8 cellular contexts compared by ENCODE assay signal in genomic region chr6:3456395-3456767, GRCh38. TPM values are rescaled to one million over a fixed set of nuclear protein-coding genes. Genes with fewer than 3 reads are reported as not detected.
A peak's percentile ranks its signal among the peaks of the same experiment; 100 is the strongest.
DNase-seq lines count a peak whose midpoint lies in the region; ATAC-seq, FAIRE-seq and TF ChIP-seq lines count a peak whose summit lies in the region.

No MANE protein-coding gene starts in this region.

- TF ChIP-seq RAD21 in GM12878 (IDR thresholded peaks at IDR 0.05; ENCODE audit: insufficient read depth, low read depth, low read length), result no peak

- WGBS in GM23248 (ENCODE audit: low coverage in 1 of 2, low lambda C conversion rate in 2 of 2, missing lambda C conversion rate in 2 of 2), 2 experiments, result 1 to 7% methylated on average over 3 to 49 of the region's 66 CpGs
- 4% methylated on average over 62 of the region's 66 CpGs for WGBS in GM12878 (ENCODE audit: insufficient coverage, insufficient replicate concordance, low lambda C conversion rate, missing lambda C conversion rate)

- in situ Hi-C loops in GM23248 (cut with MboI), result loop anchor here (25.0 kb wide), 1 partner anchor 256 kb away; no protein-coding TSS in a partner anchor
- in situ Hi-C loops in GM12878 (cut with MboI), result no loop called here

- H3K27me3 ChIP-seq in DOHH2 (ENCODE audit: control insufficient read depth, low read length) (peaks cover 73% of the 10 kb centered on the region), GM23248 (replicated peaks; ENCODE audit: insufficient read depth) (no peaks in the 10 kb centered on the region), GM12878 (replicated peaks in 1 of 2; ENCODE audit: control insufficient read depth in 2 of 2, insufficient read depth in 2 of 2, low read length in 1 of 2) (peaks cover 7 to 11% of the 10 kb centered on the region in 2 experiments; a peak in 3 of 4 replicates), mucosa of rectum (ENCODE audit: control insufficient read depth in 2 of 2, insufficient read depth in 2 of 2, low read length in 2 of 2) (peaks cover 0 to 3% of the 10 kb centered on the region in 2 donors)
- peaks cover 6% of the 10 kb centered on the region for H3K27me3 ChIP-seq in CD8-positive, alpha-beta memory T cell (ENCODE audit: insufficient read depth, low read length, poor library complexity, severe bottlenecking)

- no peak overlapping the region for H3K27ac Mint-ChIP-seq in CD8-positive, alpha-beta memory T cell

- CTCF ChIA-PET in GM12878 (lab: Yijun Ruan, JAX), result interaction anchor here (4.9 kb wide), 1 partner anchor 46 kb away, joined by 55 read pairs; no protein-coding TSS in a partner anchor
- CTCF ChIA-PET in CD8-positive, alpha-beta memory T cell (lab: Charles Lee), result no interaction called here

- H3K79me2 ChIP-seq in DOHH2 (ENCODE audit: control insufficient read depth, low read length) (no peaks in the 10 kb centered on the region), GM23248 (ENCODE audit: insufficient read depth) (peaks cover 43% of the 10 kb centered on the region), GM12878 (ENCODE audit: control insufficient read depth, insufficient read depth, low read length) (no peaks in the 10 kb centered on the region)

- SMC1A ChIA-PET in GM12878 (lab: Charles Lee; ENCODE audit: uncharacterized antibody, unreplicated experiment), result interaction anchor here (4.4 kb wide), 1 partner anchor 43 kb away, joined by 46 read pairs; no protein-coding TSS in a partner anchor

- H3K27ac ChIP-seq in DOHH2 (ENCODE audit: low read depth, low read length) (no peak overlapping the region), GM23248 (no peak overlapping the region), GM12878 (ENCODE audit: control insufficient read depth, insufficient read depth) (no peak overlapping the region), mucosa of rectum (ENCODE audit: low read depth in 2 of 2, low read length in 2 of 2) (peak overlapping the region; percentile 68 to 72)
- H3K27ac ChIP-seq in CD8-positive, alpha-beta memory T cell (ENCODE audit: low read depth, low read length), result no peak overlapping the region

- TF ChIP-seq POLR2A in GM12878 (IDR thresholded peaks at IDR 0.05; ENCODE audit: low read depth, low read length), result no peak

- H3K4me1 Mint-ChIP-seq in CD8-positive, alpha-beta memory T cell, result peaks cover 5 to 10% (median 7%) of the 10 kb centered on the region in 3 donors

- H3F3A ChIP-seq in DOHH2 (ENCODE audit: control insufficient read depth, insufficient read depth) (no peaks in the 10 kb centered on the region), GM23248 (ENCODE audit: insufficient read depth) (peaks cover 15% of the 10 kb centered on the region)

- no peak overlapping the region for H3K4me3 Mint-ChIP-seq in CD8-positive, alpha-beta memory T cell

- H2AFZ ChIP-seq in GM23248 (peak overlapping the region; percentile 92), GM12878 (ENCODE audit: control insufficient read depth, low read depth, low read length) (no peak overlapping the region)

- no peak for TF ChIP-seq EP300 in GM12878 (IDR thresholded peaks at IDR 0.05; ENCODE audit: borderline replicate concordance in 1 of 2, control insufficient read depth in 1 of 2, low read depth in 2 of 2, low read length in 2 of 2)

- BruUV-seq in GM12878 (replicated peaks; lab: Mats Ljungman, UMichigan), result no TSS peak

- 0 out of 3 replicates have a peak, but pooled peaks have one; percentile 2 for ATAC-seq in GM12878

- no peak for TF ChIP-seq CTCF in DOHH2 (IDR thresholded peaks at IDR 0.05; ENCODE audit: low read depth, low read length, poor library complexity, severe bottlenecking)
- TF ChIP-seq CTCF in GM12878 (IDR thresholded peaks at IDR 0.05 in 2 of 3, conservative IDR thresholded peaks at IDR 0.05 in 1 of 3; ENCODE audit: control insufficient read depth in 2 of 3, extremely low read depth in 1 of 3, insufficient read depth in 1 of 3, low read depth in 3 of 3, low read length in 3 of 3), result no peak
- no peak for TF ChIP-seq CTCF in GM20000 (IDR thresholded peaks at IDR 0.05; ENCODE audit: extremely low read depth, missing control alignments)

- H3K36me3 Mint-ChIP-seq in CD8-positive, alpha-beta memory T cell, result no peaks in the 10 kb centered on the region

- peaks cover 9% of the 10 kb centered on the region; the same call in 1 of the 2 replicates for H3K4me1 ChIP-seq in DOHH2 (ENCODE audit: control insufficient read depth, low read length)
- H3K4me1 ChIP-seq in GM23248 (ENCODE audit: insufficient read depth), result peaks cover 28% of the 10 kb centered on the region
- H3K4me1 ChIP-seq in GM12878 (ENCODE audit: control insufficient read depth, insufficient read depth, low read length), result no peaks in the 10 kb centered on the region
- H3K4me1 ChIP-seq in mucosa of rectum (ENCODE audit: control insufficient read depth in 2 of 2, insufficient read depth in 2 of 2, low read length in 2 of 2), result peaks cover 19% of the 10 kb centered on the region in 2 donors
- H3K4me1 ChIP-seq in CD8-positive, alpha-beta memory T cell (ENCODE audit: insufficient read depth, low read length), result peaks cover 27% of the 10 kb centered on the region

- H3K9ac ChIP-seq in GM23248 (peak overlapping the region; percentile 79), GM12878 (ENCODE audit: control insufficient read depth, insufficient read depth, low read length) (no peak overlapping the region), mucosa of rectum (ENCODE audit: low read depth in 1 of 2, low read length in 2 of 2) (peak overlapping the region; percentile 76 to 80)

- peaks cover 7% of the 10 kb centered on the region; the same call in 1 of the 2 replicates for H4K20me1 ChIP-seq in DOHH2 (ENCODE audit: control insufficient read depth, insufficient read depth, low read depth, low read length)
- H4K20me1 ChIP-seq in GM23248 (ENCODE audit: insufficient read depth), result no peaks in the 10 kb centered on the region
- no peaks in the 10 kb centered on the region for H4K20me1 ChIP-seq in GM12878 (ENCODE audit: control insufficient read depth, insufficient read depth)

- peak; percentile 60 for DNase-seq in GM23248
- DNase-seq in GM12878 (ENCODE audit: low read depth, low spot score), result no peak
- DNase-seq in CD8-positive, alpha-beta memory T cell, result no peak
- no peak for DNase-seq in ecto neural progenitor cell (ENCODE audit: low spot score)
- DNase-seq in GM20000 (ENCODE audit: low spot score), result no peak
- DNase-seq in middle frontal gyrus (ENCODE audit: extremely low spot score, low spot score), result no peak

- H3K9me2 ChIP-seq in DOHH2 (replicated peaks; ENCODE audit: control insufficient read depth, low read length), result no peaks in the 10 kb centered on the region
- H3K9me2 ChIP-seq in GM23248 (ENCODE audit: insufficient read depth), result no peaks in the 10 kb centered on the region

- H3K4me3 ChIP-seq in DOHH2 (ENCODE audit: low read length) (peak overlapping the region; percentile 54), GM23248 (peak overlapping the region; percentile 91), GM12878 (peak overlapping the region; percentile 65; the same call in 1 of the 2 replicates), mucosa of rectum (ENCODE audit: low read length in 2 of 2) (peak overlapping the region; percentile 89 to 91)
- H3K4me3 ChIP-seq in CD8-positive, alpha-beta memory T cell (ENCODE audit: low read length), result no peak overlapping the region

- no peaks in the 10 kb centered on the region for H3K36me3 ChIP-seq in DOHH2 (ENCODE audit: control insufficient read depth, low read length)
- no peaks in the 10 kb centered on the region for H3K36me3 ChIP-seq in GM23248 (ENCODE audit: low read depth)
- H3K36me3 ChIP-seq in GM12878 (ENCODE audit: control insufficient read depth in 2 of 2, insufficient read depth in 2 of 2, low read length in 1 of 2), result no peaks in the 10 kb centered on the region
- H3K36me3 ChIP-seq in mucosa of rectum (ENCODE audit: control insufficient read depth in 2 of 2, insufficient read depth in 2 of 2, low read length in 2 of 2), result no peaks in the 10 kb centered on the region
- H3K36me3 ChIP-seq in CD8-positive, alpha-beta memory T cell (ENCODE audit: insufficient read depth, low read length), result no peaks in the 10 kb centered on the region

- RAD21 ChIA-PET in GM12878 (lab: Charles Lee; ENCODE audit: unreplicated experiment), result interaction anchor here (0.7 to 1.2 kb wide), 4 partner anchors 21 to 133 kb away, joined by 3 to 6 read pairs (median 4); no protein-coding TSS in a partner anchor

- peak overlapping the region; percentile 69; the same call in 1 of the 2 replicates for H3K4me2 ChIP-seq in DOHH2 (ENCODE audit: low read length)
- H3K4me2 ChIP-seq in GM23248 (ENCODE audit: unreplicated experiment), result peak overlapping the region; percentile 81
- H3K4me2 ChIP-seq in GM12878 (ENCODE audit: control insufficient read depth, insufficient read depth), result peak overlapping the region; percentile 42; the same call in 1 of the 2 replicates

- intact Hi-C loops in GM12878 (cut with micrococcal nuclease; ENCODE audit: unreplicated experiment), result loop anchor here (2.0 to 5.0 kb wide), 2 partner anchors 46 to 276 kb away; no protein-coding TSS in a partner anchor

- POLR2A ChIA-PET in GM12878 (lab: Charles Lee), result interaction anchor here (0.6 kb wide), 1 partner anchor 274 kb away, joined by 3 read pairs; no protein-coding TSS in a partner anchor
- POLR2A ChIA-PET in CD8-positive, alpha-beta memory T cell (lab: Charles Lee), result no interaction called here

- H3K9me3 ChIP-seq in DOHH2 (ENCODE audit: control insufficient read depth, insufficient read depth, low read length), result no peaks in the 10 kb centered on the region
- H3K9me3 ChIP-seq in GM23248 (ENCODE audit: low read depth), result no peaks in the 10 kb centered on the region
- H3K9me3 ChIP-seq in GM12878 (replicated peaks; ENCODE audit: control insufficient read depth, insufficient read depth, low read length), result no peaks in the 10 kb centered on the region
- no peaks in the 10 kb centered on the region for H3K9me3 ChIP-seq in mucosa of rectum (ENCODE audit: control insufficient read depth in 2 of 2, low read length in 2 of 2)
- H3K9me3 ChIP-seq in CD8-positive, alpha-beta memory T cell (ENCODE audit: low read length), result no peaks in the 10 kb centered on the region

- H3K27me3 Mint-ChIP-seq in CD8-positive, alpha-beta memory T cell, result peaks cover 13 to 37% of the 10 kb centered on the region in 2 donors

- no peak for FAIRE-seq in GM12878 (lab: Jason Lieb, UNC)

- H3K9me3 Mint-ChIP-seq in CD8-positive, alpha-beta memory T cell, result no peaks in the 10 kb centered on the region

RNA-seq across cellular contexts. Expression of gene SLC22A23, which starts 0.5 kb away (rescaled TPM):
- 7.3 and 9.5 TPM in 2 replicates for total RNA-seq in GM23248 (2014; rRNA removed; shearing (Covaris generic))
- polyA plus RNA-seq in GM23248 (2016; fragmentation: Nextera tagmentation; extraction: Ambion mirVana) (2.4 TPM in 2 replicates), GM12878 (2011; rRNA removed) (0.14 and 0.42 TPM in 2 replicates), GM12878 (2014; fragmentation: Illumina TruSeq; extraction: Trizol) (0.33 and 0.94 TPM in 2 replicates), GM12878 (2014; fragmentation: Nextera tagmentation; extraction: Ambion mirVana) (under 1 TPM; 0.20 to 0.24 TPM), GM12878 (2014; rRNA removed) (1.1 and 1.4 TPM in 2 replicates), GM12878 (2016; fragmentation: Nextera tagmentation; extraction: Ambion mirVana) (under 1 TPM; 0.55 to 0.81 TPM)
- 117 and 146 TPM in 2 replicates for total RNA-seq in GM12878 (2013; cell fraction: nucleolus; rRNA removed)
- total RNA-seq in GM12878 (2014; rRNA removed) (1.7 and 1.9 TPM in 2 replicates), GM12878 (2014; rRNA removed; fragmentation: Illumina TruSeq; extraction: Trizol) (0.67 and 0.88 TPM in 2 replicates), GM12878 (2021) (2.4 and 3.0 TPM in 2 replicates)
- polyA plus RNA-seq in GM12878 (2011; ENCODE audit: low read depth), result 0.80 TPM
- 0.52 and 0.57 TPM in 2 replicates for polyA plus RNA-seq in GM12878 (2011; cell fraction: cytosol; rRNA removed)
- 1.6 and 1.9 TPM in 2 replicates for polyA plus RNA-seq in GM12878 (2011; cell fraction: nucleus; rRNA removed)
- 1.1 and 1.5 TPM in 2 replicates for polyA plus RNA-seq in GM12878 (2012)
- 1.0 and 1.3 TPM in 2 replicates for polyA minus RNA-seq in GM12878 (2011; rRNA and poly(A)+ RNA removed)
- polyA minus RNA-seq in GM12878 (2011; cell fraction: cytosol; rRNA and poly(A)+ RNA removed), result not detected in 2 replicates
- polyA minus RNA-seq in GM12878 (2011; cell fraction: nucleus; rRNA and poly(A)+ RNA removed), result 2.2 and 2.7 TPM in 2 replicates
- under 1 TPM; 0.39 to 0.78 TPM for total RNA-seq in CD8-positive, alpha-beta memory T cell
- polyA plus RNA-seq in CD8-positive, alpha-beta memory T cell, result 0.47 TPM

Comparison
In these comparisons a context has a peak if more than half of its experiments do, and no peak if none do; other contexts are left out.
1. H3K27ac ChIP-seq: peak in mucosa of rectum (2 of 2); none in DOHH2 (single experiment), GM23248 (single experiment), GM12878 (single experiment) and CD8-positive, alpha-beta memory T cell (single experiment).
2. Peak in every context shown above with its lines, with median percentiles within 50 percentile points of each other: H3K4me2 ChIP-seq.